Comparison of ENCODE assay signal across 8 cellular contexts in genomic region chr19:17215125-17215971, GRCh38. TPM values are rescaled to one million over a fixed set of nuclear protein-coding genes. Genes with fewer than 3 reads are reported as not detected.
DNase-seq lines count a peak whose midpoint lies in the region; ATAC-seq and TF ChIP-seq lines count a peak whose summit lies in the region.

A gene with protein sequence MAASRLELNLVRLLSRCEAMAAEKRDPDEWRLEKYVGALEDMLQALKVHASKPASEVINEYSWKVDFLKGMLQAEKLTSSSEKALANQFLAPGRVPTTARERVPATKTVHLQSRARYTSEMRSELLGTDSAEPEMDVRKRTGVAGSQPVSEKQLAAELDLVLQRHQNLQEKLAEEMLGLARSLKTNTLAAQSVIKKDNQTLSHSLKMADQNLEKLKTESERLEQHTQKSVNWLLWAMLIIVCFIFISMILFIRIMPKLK (plus strand): TSS chr19:17215357. CDS start chr19:17215406, 49 bp downstream.

- TF ChIP-seq CTCF in AG04450 (IDR thresholded peaks at IDR 0.05; ENCODE audit: low read depth, low read length): no peak
- no peak for TF ChIP-seq CTCF in coronary artery (IDR thresholded peaks at IDR 0.05)

- H3K27ac Mint-ChIP-seq in activated CD4-positive, alpha-beta T cell treated with anti-CD3 and anti-CD28 coated beads, Interleukin-2, amount 10 ng/mL, durations not matched to agents 24 days and 14 days: peak within 1 kb of the TSS; percentile 97

- H3K27me3 ChIP-seq in AG04450 (ENCODE audit: control insufficient read depth, insufficient read depth, low read length): no peaks in the 10 kb centered on the region

- peak; percentile 70 for ATAC-seq in HG03439 (IDR thresholded peaks at IDR 0.05; ENCODE audit: unreplicated experiment)
- ATAC-seq in left colon: peak; percentile 92

- CTCF ChIA-PET in AG04450 (lab: Charles Lee): interaction anchor here (1.0 to 1.3 kb wide), 3 partner anchors 11 to 147 kb away, joined by 3 read pairs; no protein-coding TSS in a partner anchor

- in situ Hi-C loops in GM18951 (cut with MboI; ENCODE audit: low sequenced_read_pairs, unreplicated experiment): no loop called here

- no peaks in the 10 kb centered on the region for H3K9me3 Mint-ChIP-seq in activated CD4-positive, alpha-beta T cell treated with anti-CD3 and anti-CD28 coated beads, Interleukin-2, amount 10 ng/mL, durations not matched to agents 24 days and 14 days

- POLR2A ChIA-PET in AG04450 (lab: Yijun Ruan, JAX): interaction anchor here (0.5 to 2.6 kb wide), 17 partner anchors 8 to 1825 kb away, joined by 3 to 10 read pairs (median 3); partner anchors contain the start of genes MYO9B and OCEL1

- peak; percentile 84 for TF ChIP-seq POLR2A in GM18951 (IDR thresholded peaks at IDR 0.05; ENCODE audit: extremely low read depth, insufficient read depth, insufficient read length)

- H3K9me3 ChIP-seq in AG04450 (ENCODE audit: control insufficient read depth, insufficient read depth, low read length): no peaks in the 10 kb centered on the region; the same call in 1 of the 2 replicates

- H3K4me3 ChIP-seq in AG04450 (ENCODE audit: low read depth, low read length) (peak within 1 kb of the TSS; percentile 79), coronary artery (peak within 1 kb of the TSS; percentile 90)

- H3K4me1 Mint-ChIP-seq in activated CD4-positive, alpha-beta T cell treated with anti-CD3 and anti-CD28 coated beads, Interleukin-2, amount 10 ng/mL, durations not matched to agents 24 days and 14 days: peaks cover 10% of the 10 kb centered on the region

- H3K27ac ChIP-seq in AG04450 (ENCODE audit: low read depth, low read length): peak within 1 kb of the TSS; percentile 93
- peak within 1 kb of the TSS; percentile 86 to 98 for H3K27ac ChIP-seq in coronary artery

- no peaks in the 10 kb centered on the region for H3K27me3 Mint-ChIP-seq in activated CD4-positive, alpha-beta T cell treated with anti-CD3 and anti-CD28 coated beads, Interleukin-2, amount 10 ng/mL, durations not matched to agents 24 days and 14 days

- intact Hi-C loops in activated CD4-positive, alpha-beta T cell treated with anti-CD3 and anti-CD28 coated beads, Interleukin-2, amount 10 ng/mL, durations not matched to agents 24 days and 14 days (cut with micrococcal nuclease): loop anchor here (1.0 to 2.0 kb wide), 2 partner anchors 11 to 51 kb away; partner anchors contain the start of genes BABAM1 and OCEL1
- intact Hi-C loops in left colon (cut with DNase I, micrococcal nuclease): no loop called here

- DNase-seq in AG04450 (ENCODE audit: low read depth, low spot score): peak; percentile 74
- DNase-seq in NCI-H526 (lab: John Stamatoyannopoulos, UW): peak; percentile 66 to 87
- peak; percentile 96 for DNase-seq in activated CD4-positive, alpha-beta T cell treated with anti-CD3 and anti-CD28 coated beads, Interleukin-2, amount 10 ng/mL, durations not matched to agents 24 days and 14 days
- DNase-seq in coronary artery (ENCODE audit: low spot score): peak; percentile 93
- DNase-seq in left colon: peak; percentile 92 to 93
- DNase-seq in stimulated activated CD4-positive, alpha-beta T cell treated with anti-CD3 and anti-CD28 coated beads, Interleukin-1b, Interleukin-23, amount 100 ng/mL, for 48 hours: peak; percentile 89

- peak within 1 kb of the TSS; percentile 86 for H3K4me3 Mint-ChIP-seq in activated CD4-positive, alpha-beta T cell treated with anti-CD3 and anti-CD28 coated beads, Interleukin-2, amount 10 ng/mL, durations not matched to agents 24 days and 14 days

- peaks cover 51% of the 10 kb centered on the region for H3K36me3 Mint-ChIP-seq in activated CD4-positive, alpha-beta T cell treated with anti-CD3 and anti-CD28 coated beads, Interleukin-2, amount 10 ng/mL, durations not matched to agents 24 days and 14 days (ENCODE audit: low read depth)

RNA-seq across cellular contexts. Expression of the gene that starts here (rescaled TPM):
- polyA plus RNA-seq in AG04450 (2011; rRNA removed): 21.1 and 25.1 TPM in 2 replicates
- 16.3 and 17.4 TPM in 2 replicates for polyA minus RNA-seq in AG04450 (2011; rRNA and poly(A)+ RNA removed)
- 29.8 and 31.3 TPM in 2 replicates for total RNA-seq in activated CD4-positive, alpha-beta T cell treated with anti-CD3 and anti-CD28 coated beads, Interleukin-2, amount 10 ng/mL, durations not matched to agents 24 days and 14 days
- total RNA-seq in left colon: 10 to 100 TPM; 22.0 to 25.6 TPM

Comparison
In these comparisons a context has a peak if more than half of its experiments do, and no peak if none do; other contexts are left out.
1. Peak in every context shown above with its lines: DNase-seq, ATAC-seq, H3K4me3 ChIP-seq and H3K27ac ChIP-seq.